Comparison of ENCODE assay signal across 24 cellular contexts in the genomic region with DNA sequence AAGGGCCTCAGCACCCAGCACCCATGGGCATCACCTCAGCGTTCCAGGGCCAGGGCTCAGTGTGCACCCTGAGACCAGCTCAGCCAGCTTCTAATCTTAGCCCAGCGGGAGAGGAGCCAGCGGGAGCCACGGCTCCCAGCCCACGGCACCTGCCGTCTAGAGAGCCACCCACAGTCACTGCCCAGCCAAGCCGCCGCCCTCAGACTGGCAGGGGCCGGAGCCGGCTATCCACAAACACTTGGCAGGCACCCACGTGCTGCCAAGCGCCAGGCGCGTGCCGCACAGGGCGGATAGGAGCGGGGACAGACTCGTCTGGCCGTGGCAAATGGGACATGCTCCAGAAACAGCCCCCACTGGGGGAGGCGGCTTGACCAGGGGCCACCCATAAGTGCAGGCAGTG. TPM values are rescaled to one million over a fixed set of nuclear protein-coding genes. Genes with fewer than 3 reads are reported as not detected.
DNase-seq lines count a peak whose midpoint lies in the region; ATAC-seq and TF ChIP-seq lines count a peak whose summit lies in the region.
"Had no signal": no experiment of that assay in that cellular context is flagged by ENCODE, and none has a peak within 500 bp of the region (broad histone marks: within the 10 kb centered on the region; RNA-seq: fewer than 3 reads in every experiment).

No MANE protein-coding gene starts in this region.

- H3K36me3 Mint-ChIP-seq in naive thymus-derived CD4-positive, alpha-beta T cell: peaks cover 0 to 32% (median 3%) of the 10 kb centered on the region in 5 donors
- H3K36me3 Mint-ChIP-seq in activated naive CD8-positive, alpha-beta T cell treated with anti-CD3 and anti-CD28 coated beads for 36 hours: no peaks in the 10 kb centered on the region

- H3K36me3 ChIP-seq in adrenal gland (replicated peaks in 1 of 2) (peaks cover 0 to 86% of the 10 kb centered on the region in 2 donors), right atrium auricular region (peaks cover 88% of the 10 kb centered on the region), transverse colon (peaks cover 0 to 27% (median 14%) of the 10 kb centered on the region in 4 donors)
- peaks cover 0 to 99% (median 11%) of the 10 kb centered on the region in 3 experiments for H3K36me3 ChIP-seq in naive thymus-derived CD4-positive, alpha-beta T cell (ENCODE audit: control insufficient read depth in 2 of 3, insufficient read depth in 3 of 3, low read length in 3 of 3)

- H3K4me3 Mint-ChIP-seq in naive thymus-derived CD4-positive, alpha-beta T cell: no peak overlapping the region
- no peak overlapping the region for H3K4me3 Mint-ChIP-seq in activated naive CD8-positive, alpha-beta T cell treated with anti-CD3 and anti-CD28 coated beads for 36 hours
- H3K4me3 Mint-ChIP-seq: activated CD8-positive, alpha-beta T cell treated with anti-CD3 and anti-CD28 coated beads for 36 hours; immature natural killer cell; T-helper 1 cell treated with Interleukin-12 subunit alpha and Interleukin-12 subunit beta and Interleukin-4 antibody, amounts not matched to agents 30 μg/mL and 1 μg/mL, for 36 hours had no signal

- POLR2A ChIA-PET in naive thymus-derived CD4-positive, alpha-beta T cell (lab: Charles Lee): no interaction called here

- in situ Hi-C loops in transverse colon (cut with MboI; ENCODE audit: low pct_ligation_motif_present in 1 of 4, low pct_unique_long_range_greater_than_20kb in 1 of 4, low sequenced_read_pairs in 3 of 4): no loop called here

- H3K27ac ChIP-seq in adrenal gland: peak overlapping the region in 3 of 5 donors; percentile 15 to 38 (median 23)
- H3K27ac ChIP-seq in right atrium auricular region: peak overlapping the region; percentile 12 to 45
- H3K27ac ChIP-seq in naive thymus-derived CD4-positive, alpha-beta T cell (ENCODE audit: low read depth, low read length): no peak overlapping the region
- H3K27ac ChIP-seq in transverse colon: no peak overlapping the region
- H3K27ac ChIP-seq: A549, ascending aorta had no signal

- 50 to 78% (median 60%) methylated on average over 7 to 20 of the region's 20 CpGs for WGBS in adrenal gland, 4 donors
- 69% methylated on average over 13 of the region's 20 CpGs; no CpG with 5 or more reads in 1 of the 2 donors for WGBS in transverse colon (ENCODE audit: low coverage in 1 of 2), 2 donors

- peaks cover 11 to 13% of the 10 kb centered on the region in 2 donors for H3K4me1 ChIP-seq in adrenal gland (replicated peaks in 1 of 2)
- peaks cover 0 to 17% of the 10 kb centered on the region in 2 donors for H3K4me1 ChIP-seq in right atrium auricular region
- H3K4me1 ChIP-seq in naive thymus-derived CD4-positive, alpha-beta T cell (ENCODE audit: control insufficient read depth in 2 of 2, insufficient read depth in 2 of 2, low read length in 2 of 2): no peaks in the 10 kb centered on the region
- peaks cover 0 to 13% (median 3%) of the 10 kb centered on the region in 4 donors for H3K4me1 ChIP-seq in transverse colon
- H3K4me1 ChIP-seq: A549 had no signal

- H3K27ac Mint-ChIP-seq in naive thymus-derived CD4-positive, alpha-beta T cell: no peak overlapping the region
- no peak overlapping the region for H3K27ac Mint-ChIP-seq in activated naive CD8-positive, alpha-beta T cell treated with anti-CD3 and anti-CD28 coated beads for 36 hours
- H3K27ac Mint-ChIP-seq: activated CD8-positive, alpha-beta T cell treated with anti-CD3 and anti-CD28 coated beads for 36 hours; immature natural killer cell; naive B cell; T-helper 1 cell treated with Interleukin-12 subunit alpha and Interleukin-12 subunit beta and Interleukin-4 antibody, amounts not matched to agents 30 μg/mL and 1 μg/mL, for 36 hours had no signal

- TF ChIP-seq POLR2A in adrenal gland (IDR thresholded peaks at IDR 0.05) (peak in 1 of 2 donors; percentile 16), transverse colon (IDR thresholded peaks at IDR 0.05) (no peak)

- H3K27me3 ChIP-seq in adrenal gland (no peaks in the 10 kb centered on the region), right atrium auricular region (no peaks in the 10 kb centered on the region), transverse colon (no peaks in the 10 kb centered on the region)
- no peaks in the 10 kb centered on the region for H3K27me3 ChIP-seq in naive thymus-derived CD4-positive, alpha-beta T cell (ENCODE audit: control insufficient read depth in 2 of 2, insufficient read depth in 2 of 2, low read length in 2 of 2)
- H3K27me3 ChIP-seq: ascending aorta; BLaER1 treated with 17β-estradiol and CSF1 and Interleukin-3, amounts not matched to agents 10 nM and 100 nM had no signal

- no peaks in the 10 kb centered on the region for H3K27me3 Mint-ChIP-seq in naive thymus-derived CD4-positive, alpha-beta T cell
- H3K27me3 Mint-ChIP-seq in activated naive CD8-positive, alpha-beta T cell treated with anti-CD3 and anti-CD28 coated beads for 36 hours: no peaks in the 10 kb centered on the region
- H3K27me3 Mint-ChIP-seq: activated CD8-positive, alpha-beta T cell treated with anti-CD3 and anti-CD28 coated beads for 36 hours; naive B cell had no signal

- H3K9me3 ChIP-seq in adrenal gland (replicated peaks in 1 of 3): no peaks in the 10 kb centered on the region
- H3K9me3 ChIP-seq in right atrium auricular region: no peaks in the 10 kb centered on the region
- no peaks in the 10 kb centered on the region for H3K9me3 ChIP-seq in naive thymus-derived CD4-positive, alpha-beta T cell (ENCODE audit: control insufficient read depth in 2 of 3, low read length in 3 of 3)
- no peaks in the 10 kb centered on the region for H3K9me3 ChIP-seq in transverse colon
- H3K9me3 ChIP-seq: A549; ascending aorta; BLaER1 treated with 17β-estradiol and CSF1 and Interleukin-3, amounts not matched to agents 10 nM and 100 nM had no signal

- no peaks in the 10 kb centered on the region for H3K9me3 Mint-ChIP-seq in naive thymus-derived CD4-positive, alpha-beta T cell
- H3K9me3 Mint-ChIP-seq in activated naive CD8-positive, alpha-beta T cell treated with anti-CD3 and anti-CD28 coated beads for 36 hours: no peaks in the 10 kb centered on the region
- H3K9me3 Mint-ChIP-seq: activated CD8-positive, alpha-beta T cell treated with anti-CD3 and anti-CD28 coated beads for 36 hours; immature natural killer cell; naive B cell; T-helper 1 cell treated with Interleukin-12 subunit alpha and Interleukin-12 subunit beta and Interleukin-4 antibody, amounts not matched to agents 30 μg/mL and 1 μg/mL, for 36 hours had no signal

- no peak for TF ChIP-seq CTCF in adrenal gland (IDR thresholded peaks at IDR 0.05)
- no peak for TF ChIP-seq CTCF in right atrium auricular region (IDR thresholded peaks at IDR 0.05)
- TF ChIP-seq CTCF in transverse colon (IDR thresholded peaks at IDR 0.05): no peak

- no peak for ATAC-seq in naive thymus-derived CD4-positive, alpha-beta T cell
- no peak for ATAC-seq in HG02840 (IDR thresholded peaks at IDR 0.05; ENCODE audit: low FRiP score, unreplicated experiment)
- ATAC-seq: A549; activated CD8-positive, alpha-beta T cell treated with anti-CD3 and anti-CD28 coated beads for 36 hours; stimulated activated naive CD8-positive, alpha-beta T cell treated with anti-CD3 and anti-CD28 coated beads, Interleukin-15, Interleukin-2, amounts not matched to agents 100 U/mL and 50 U/mL, for 24 hours had no signal

- TF ChIP-seq EP300 in transverse colon (IDR thresholded peaks at IDR 0.05; ENCODE audit: low read depth): no peak

- no peak overlapping the region for H3K4me3 ChIP-seq in adrenal gland
- no peak overlapping the region for H3K4me3 ChIP-seq in right atrium auricular region
- no peak overlapping the region for H3K4me3 ChIP-seq in naive thymus-derived CD4-positive, alpha-beta T cell (ENCODE audit: low read length)
- H3K4me3 ChIP-seq in transverse colon: no peak overlapping the region
- H3K4me3 ChIP-seq: A549; ascending aorta; BLaER1 treated with 17β-estradiol and CSF1 and Interleukin-3, amounts not matched to agents 10 nM and 100 nM had no signal

- CTCF ChIA-PET in naive thymus-derived CD4-positive, alpha-beta T cell (lab: Charles Lee): no interaction called here

- DNase-seq in A172 (ENCODE audit: low spot score) (peak; percentile 15), adrenal gland (peak; percentile 58 to 84 (median 80)), right atrium auricular region (ENCODE audit: low spot score) (no peak), posterior cingulate gyrus (peak in 7 of 10 donors; percentile 39 to 94 (median 63)), transverse colon (no peak)
- no peak for DNase-seq in naive thymus-derived CD4-positive, alpha-beta T cell
- no peak for DNase-seq in activated naive CD8-positive, alpha-beta T cell treated with anti-CD3 and anti-CD28 coated beads for 36 hours
- DNase-seq: activated CD8-positive, alpha-beta T cell treated with anti-CD3 and anti-CD28 coated beads for 36 hours; activated naive CD4-positive, alpha-beta T cell treated with Interleukin-2 at 50 U/mL for 16 hours; activated T-cell treated with anti-CD3 and anti-CD28 coated beads, Interleukin-2, amount 50 U/mL, for 1 hour; DMS 273 treated with DMSO at 0.1 percent for 48 hours; GDM1; immature natural killer cell; Kasumi-1; naive B cell; NCI-H1105 treated with DMSO at 0.1 percent for 48 hours; NCI-H69; SIG-M5; stimulated activated naive CD8-positive, alpha-beta T cell treated with anti-CD3 and anti-CD28 coated beads, Interleukin-15, Interleukin-2, amounts not matched to agents 100 U/mL and 50 U/mL, for 24 hours had no signal

- intact Hi-C loops in adrenal gland (cut with DNase I): no loop called here
- intact Hi-C loops in posterior cingulate gyrus (cut with DNase I): no loop called here
- intact Hi-C loops in naive thymus-derived CD4-positive, alpha-beta T cell (cut with micrococcal nuclease): no loop called here
- intact Hi-C loops in transverse colon (cut with DNase I; ENCODE audit: low total_unique reads): no loop called here

- peaks cover 0 to 1% (median 0%) of the 10 kb centered on the region in 7 donors for H3K4me1 Mint-ChIP-seq in naive thymus-derived CD4-positive, alpha-beta T cell
- no peaks in the 10 kb centered on the region for H3K4me1 Mint-ChIP-seq in activated naive CD8-positive, alpha-beta T cell treated with anti-CD3 and anti-CD28 coated beads for 36 hours
- H3K4me1 Mint-ChIP-seq: immature natural killer cell had no signal

RNA-seq across cellular contexts. Expression of a gene that starts 18.6 kb away (rescaled TPM):
- 5.6 and 14.9 TPM in 2 replicates for total RNA-seq in A172 (2014; rRNA removed; shearing (Covaris generic))
- total RNA-seq in adrenal gland (10 to 100 TPM; 16.0 to 73.1 (median 24.1) TPM), right atrium auricular region (10 to 100 TPM; 14.1 to 18.5 TPM), transverse colon (10 to 100 TPM; 14.5 to 21.3 (median 17.2) TPM)
- 10 to 100 TPM in 2 of 3 donors, 1 to 10 TPM in 1; 8.4 to 18.1 (median 10.4) TPM for polyA plus RNA-seq in adrenal gland
- total RNA-seq in naive thymus-derived CD4-positive, alpha-beta T cell: 10 to 100 TPM; 29.0 to 49.7 (median 40.4) TPM
- polyA plus RNA-seq in naive thymus-derived CD4-positive, alpha-beta T cell: 10 to 100 TPM; 12.4 to 36.4 TPM
- 10 to 100 TPM; 32.3 to 34.0 TPM for total RNA-seq in activated naive CD8-positive, alpha-beta T cell treated with anti-CD3 and anti-CD28 coated beads for 36 hours

RNA-seq across cellular contexts. Expression of a gene that starts 24.0 kb away (rescaled TPM):
- 29.1 and 31.5 TPM in 2 replicates for total RNA-seq in A172 (2014; rRNA removed; shearing (Covaris generic))
- total RNA-seq in adrenal gland: 10 to 100 TPM; 14.7 to 70.6 (median 29.1) TPM
- polyA plus RNA-seq in adrenal gland: 10 to 100 TPM; 18.2 to 22.4 (median 20.0) TPM
- 10 to 100 TPM in 1 of 2 donors, 1 to 10 TPM in 1; 7.8 to 11.2 TPM for total RNA-seq in right atrium auricular region
- 10 to 100 TPM in 3 of 5 experiments, 1 to 10 TPM in 2; 8.3 to 19.3 (median 12.7) TPM for total RNA-seq in naive thymus-derived CD4-positive, alpha-beta T cell
- 10 to 100 TPM; 22.1 to 28.1 TPM for polyA plus RNA-seq in naive thymus-derived CD4-positive, alpha-beta T cell
- total RNA-seq in transverse colon: 1 to 10 TPM; 3.2 to 6.6 (median 4.4) TPM
- 10 to 100 TPM; 12.6 to 12.7 TPM for total RNA-seq in activated naive CD8-positive, alpha-beta T cell treated with anti-CD3 and anti-CD28 coated beads for 36 hours

RNA-seq across cellular contexts. Expression of a gene that starts 57.1 kb away (rescaled TPM):
- total RNA-seq in A172 (2014; rRNA removed; shearing (Covaris generic)): 14.2 and 14.4 TPM in 2 replicates
- total RNA-seq in adrenal gland (10 to 100 TPM; 21.5 to 96.2 (median 33.5) TPM), right atrium auricular region (1 to 10 TPM; 3.4 to 6.0 TPM), transverse colon (10 to 100 TPM in 3 of 4 donors, 1 to 10 TPM in 1; 8.2 to 52.4 (median 24.5) TPM)
- polyA plus RNA-seq in adrenal gland: 10 to 100 TPM; 19.7 to 46.7 (median 35.3) TPM
- 10 to 100 TPM in 1 of 5 experiments, 1 to 10 TPM in 4; 1.9 to 14.4 (median 3.2) TPM for total RNA-seq in naive thymus-derived CD4-positive, alpha-beta T cell
- polyA plus RNA-seq in naive thymus-derived CD4-positive, alpha-beta T cell: under 1 TPM; 0.18 to 0.31 TPM
- 1 to 10 TPM; 4.2 TPM for total RNA-seq in activated naive CD8-positive, alpha-beta T cell treated with anti-CD3 and anti-CD28 coated beads for 36 hours

Comparison
In these comparisons a context has a peak if more than half of its experiments do, and no peak if none do; other contexts are left out.
1. DNase-seq: peak in A172 (single experiment), adrenal gland (7 of 7) and posterior cingulate gyrus (7 of 10); none in right atrium auricular region (single experiment), naive thymus-derived CD4-positive, alpha-beta T cell (0 of 9), transverse colon (single experiment) and activated naive CD8-positive, alpha-beta T cell treated with anti-CD3 and anti-CD28 coated beads for 36 hours (single experiment).
2. H3K27ac ChIP-seq: peak in adrenal gland (3 of 5) and right atrium auricular region (2 of 2); none in naive thymus-derived CD4-positive, alpha-beta T cell (single experiment) and transverse colon (0 of 4).